28 cellular contexts compared by ENCODE assay signal in the genomic region with DNA sequence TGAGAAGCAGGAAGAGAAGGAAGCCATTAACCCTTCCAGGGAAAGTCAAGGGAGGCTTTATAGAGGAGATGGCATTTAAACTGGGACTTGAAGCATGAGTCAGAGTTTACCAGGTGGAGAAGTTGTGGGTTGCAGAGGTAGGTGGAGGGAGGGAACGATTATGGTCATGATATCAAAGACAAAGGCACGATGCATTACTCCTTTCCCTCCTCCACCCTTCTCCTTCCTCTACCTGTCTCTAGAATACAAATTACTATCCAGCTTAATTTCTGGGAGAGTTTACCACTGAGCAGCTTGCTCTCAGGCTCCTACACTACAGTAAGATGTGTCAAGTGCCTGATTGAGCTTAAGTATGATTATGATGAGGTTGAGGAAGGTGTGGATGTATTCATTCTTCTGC.
"Had no signal": no experiment of that assay in that cellular context is flagged by ENCODE, and none has a peak within 500 bp of the region (broad histone marks: within the 10 kb centered on the region; RNA-seq: fewer than 3 reads in every experiment).

No MANE protein-coding gene starts in this region.

- H3K27me3 ChIP-seq: ascending aorta, cardiac muscle cell had no signal

- H3K36me3 ChIP-seq: ascending aorta, cardiac muscle cell had no signal

- ATAC-seq: activated CD8-positive, alpha-beta memory T cell treated with anti-CD3 and anti-CD28 coated beads, Interleukin-2, amount 10 ng/mL, durations not matched to agents 7 days and 5 days; activated CD8-positive, alpha-beta T cell treated with anti-CD3 and anti-CD28 coated beads, Interleukin-2, amount 10 ng/mL, durations not matched to agents 7 days and 5 days; activated naive CD8-positive, alpha-beta T cell treated with anti-CD3 and anti-CD28 coated beads, Interleukin-2, amount 50 U/mL, for 24 hours had no signal

- DNase-seq: activated B cell treated with CpG ODN at 0.5 μM for 24 hours; activated CD4-positive, alpha-beta memory T cell treated with anti-CD3 and anti-CD28 coated beads for 36 hours; activated CD4-positive, alpha-beta T cell treated with anti-CD3 and anti-CD28 coated beads for 4 hours; activated CD4-positive, alpha-beta T cell treated with anti-CD3 and anti-CD28 coated beads, Interleukin-2, amount 10 ng/mL, durations not matched to agents 24 days and 14 days; activated CD4-positive, alpha-beta T cell treated with anti-CD3 and anti-CD28 coated beads, Interleukin-2, amount 50 U/mL, for 1 hour; activated CD4-positive, alpha-beta T cell treated with anti-CD3 and anti-CD28 coated beads, Interleukin-2, amount 50 U/mL, for 4 hours; activated CD4-positive, CD25-positive, alpha-beta regulatory T cell treated with anti-CD3 and anti-CD28 coated beads, Interleukin-2, amount 50 U/mL, for 72 hours; activated CD8-positive, alpha-beta memory T cell treated with anti-CD3 and anti-CD28 coated beads for 24 hours; activated CD8-positive, alpha-beta memory T cell treated with anti-CD3 and anti-CD28 coated beads, Interleukin-2, amount 10 ng/mL, durations not matched to agents 7 days and 5 days; activated CD8-positive, alpha-beta memory T cell treated with anti-CD3 and anti-CD28 coated beads, Interleukin-2, amount 50 U/mL, for 48 hours; activated CD8-positive, alpha-beta T cell treated with anti-CD3 and anti-CD28 coated beads, Interleukin-2, amount 10 ng/mL, durations not matched to agents 7 days and 5 days; activated effector memory CD4-positive, alpha-beta T cell treated with Interleukin-2 at 50 U/mL for 16 hours; activated gamma-delta T cell; activated naive CD4-positive, alpha-beta T cell treated with anti-CD3 and anti-CD28 coated beads, Interleukin-2, amount 10 ng/mL, durations not matched to agents 7 days and 5 days; activated naive CD4-positive, alpha-beta T cell treated with Interleukin-2 at 50 U/mL for 16 hours; activated naive CD8-positive, alpha-beta T cell treated with anti-CD3 and anti-CD28 coated beads, Interleukin-2, amount 10 ng/mL, durations not matched to agents 7 days and 5 days; activated naive CD8-positive, alpha-beta T cell treated with anti-CD3 and anti-CD28 coated beads, Interleukin-2, amount 50 U/mL, for 24 hours; activated T-cell treated with anti-CD3 and anti-CD28 coated beads, Interleukin-2, amount 50 U/mL, for 24 hours; activated T-cell treated with anti-CD3 and anti-CD28 coated beads, Interleukin-2, amount 50 U/mL, for 48 hours; amygdala; anterior cingulate cortex; cerebellar nuclear complex; T-helper 1 cell; T-helper 2 cell; T-helper 9 cell had no signal

- H3K9me3 ChIP-seq: ascending aorta had no signal

- H3K4me3 ChIP-seq: ascending aorta, cardiac muscle cell had no signal

- H3K27ac ChIP-seq: ascending aorta, cardiac muscle cell, VCaP had no signal

- H3K4me1 ChIP-seq: ascending aorta had no signal
